21 cellular contexts compared by ENCODE assay signal in the genomic region with DNA sequence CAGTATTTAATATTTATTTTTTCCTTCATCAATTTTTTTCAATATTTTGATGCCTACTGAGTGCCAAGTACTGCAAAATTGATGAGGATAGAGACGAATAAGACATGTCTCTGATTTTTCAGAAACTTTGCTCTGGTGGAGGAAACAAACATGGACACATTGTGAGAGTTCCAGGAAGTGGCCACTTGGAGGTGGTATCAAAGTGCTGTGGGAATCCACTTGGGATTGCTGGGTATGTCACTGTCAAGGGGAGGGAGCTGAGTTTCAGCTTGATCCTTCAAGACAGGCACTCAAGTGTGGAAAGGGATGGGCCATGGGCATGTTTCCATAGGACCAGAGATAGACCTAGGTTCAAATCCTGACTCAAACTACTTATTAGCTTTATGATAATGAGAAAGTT. TPM values are rescaled to one million over a fixed set of nuclear protein-coding genes. Genes with fewer than 3 reads are reported as not detected.
A peak's percentile ranks its signal among the peaks of the same experiment; 100 is the strongest.
DNase-seq lines count a peak whose midpoint lies in the region; FAIRE-seq and TF ChIP-seq lines count a peak whose summit lies in the region.
"Had no signal": no experiment of that assay in that cellular context is flagged by ENCODE, and none has a peak within 500 bp of the region (broad histone marks: within the 10 kb centered on the region; RNA-seq: fewer than 3 reads in every experiment).

No MANE protein-coding gene starts in this region.

- POLR2A ChIA-PET in AG04450 (lab: Yijun Ruan, JAX) = no interaction called here

- no peak for FAIRE-seq in RCC 7860 (lab: Jason Lieb, UNC)
- FAIRE-seq: GM19239, TTC549 had no signal

- CTCF ChIA-PET in AG04450 (lab: Charles Lee) = no interaction called here

- DNase-seq in AG04450 (ENCODE audit: low read depth, low spot score) (no peak), H4 (ENCODE audit: low spot score) (peak; percentile 17), WERI-Rb-1 (peak; percentile 47), foreskin melanocyte (peak; percentile 10), RCC 7860 (ENCODE audit: low spot score) (no peak), SW 1271 (lab: John Stamatoyannopoulos, UW) (no peak), amniotic stem cell (lab: John Stamatoyannopoulos, UW) (no peak)
- no peak for DNase-seq in activated effector memory CD4-positive, alpha-beta T cell treated with Interleukin-2 at 50 U/mL for 16 hours
- DNase-seq: activated CD4-positive, alpha-beta T cell treated with anti-CD3 and anti-CD28 coated beads for 4 hours; activated naive CD8-positive, alpha-beta T cell treated with anti-CD3 and anti-CD28 coated beads, Interleukin-2, amount 50 U/mL, for 24 hours; esophagus squamous epithelium; GOT3; heart left ventricle; NCI-H1694; NCI-H345; occipital lobe had no signal

- peak; percentile 23 for TF ChIP-seq CTCF in AG04450 (IDR thresholded peaks at IDR 0.05; ENCODE audit: low read depth, low read length)
- TF ChIP-seq CTCF in WERI-Rb-1 (IDR thresholded peaks at IDR 0.05; ENCODE audit: low read depth, low read length) = peak; percentile 56

- peaks cover 4% of the 10 kb centered on the region for H3K27me3 ChIP-seq in AG04450 (ENCODE audit: control insufficient read depth, insufficient read depth, low read length)
- no peaks in the 10 kb centered on the region for H3K27me3 ChIP-seq in WERI-Rb-1 (ENCODE audit: insufficient read depth, low read depth, severe bottlenecking)
- H3K27me3 ChIP-seq: esophagus squamous epithelium, right atrium auricular region had no signal

- H3K36me3 ChIP-seq in WERI-Rb-1 = no peaks in the 10 kb centered on the region
- H3K36me3 ChIP-seq: cardiac muscle cell, esophagus squamous epithelium, heart left ventricle, right atrium auricular region, thoracic aorta had no signal

- H3K4me3 ChIP-seq in AG04450 (ENCODE audit: low read depth, low read length) (no peak overlapping the region), WERI-Rb-1 (ENCODE audit: low read depth, low read length) (no peak overlapping the region)
- H3K4me3 ChIP-seq: cardiac muscle cell, esophagus squamous epithelium, heart left ventricle, right atrium auricular region, thoracic aorta had no signal

- no peaks in the 10 kb centered on the region for H3K9me3 ChIP-seq in AG04450 (ENCODE audit: control insufficient read depth, insufficient read depth, low read length)
- no peaks in the 10 kb centered on the region for H3K9me3 ChIP-seq in WERI-Rb-1 (ENCODE audit: severe bottlenecking)
- H3K9me3 ChIP-seq: esophagus squamous epithelium, heart left ventricle, right atrium auricular region, thoracic aorta had no signal

- no peak overlapping the region for H3K27ac ChIP-seq in AG04450 (ENCODE audit: low read depth, low read length)
- no peak overlapping the region for H3K27ac ChIP-seq in WERI-Rb-1
- H3K27ac ChIP-seq: cardiac muscle cell, esophagus squamous epithelium, heart left ventricle, right atrium auricular region, thoracic aorta had no signal

RNA-seq across cellular contexts. Expression of gene ABCC10, which starts 24.5 kb away (rescaled TPM):
- polyA plus RNA-seq in AG04450 (2011; rRNA removed) = 10.6 and 12.0 TPM in 2 replicates
- polyA minus RNA-seq in AG04450 (2011; rRNA and poly(A)+ RNA removed) = 13.7 and 15.7 TPM in 2 replicates
- total RNA-seq in H4 (2014; rRNA removed; shearing (Covaris generic)) = 6.9 and 11.7 TPM in 2 replicates

RNA-seq across cellular contexts. Expression of gene ZNF318, which starts 33.4 kb away (rescaled TPM):
- 12.5 and 14.9 TPM in 2 replicates for polyA plus RNA-seq in AG04450 (2011; rRNA removed)
- polyA minus RNA-seq in AG04450 (2011; rRNA and poly(A)+ RNA removed) = 26.5 and 27.6 TPM in 2 replicates
- total RNA-seq in H4 (2014; rRNA removed; shearing (Covaris generic)) = 4.7 and 7.5 TPM in 2 replicates

RNA-seq across cellular contexts. Expression of gene DLK2, which starts 52.5 kb away (rescaled TPM):
- 0.62 and 0.86 TPM in 2 replicates for polyA plus RNA-seq in AG04450 (2011; rRNA removed)
- 0.26 and 0.97 TPM in 2 replicates for polyA minus RNA-seq in AG04450 (2011; rRNA and poly(A)+ RNA removed)
- total RNA-seq in H4 (2014; rRNA removed; shearing (Covaris generic)) = 12.6 and 13.7 TPM in 2 replicates
- total RNA-seq: thoracic aorta had no signal

Comparison
In these comparisons a context has a peak if more than half of its experiments do, and no peak if none do; other contexts are left out.
1. DNase-seq: peak in H4 (single experiment), WERI-Rb-1 (single experiment) and foreskin melanocyte (single experiment); none in AG04450 (single experiment), RCC 7860 (single experiment), SW 1271 (0 of 2), amniotic stem cell (single experiment) and activated effector memory CD4-positive, alpha-beta T cell treated with Interleukin-2 at 50 U/mL for 16 hours (single experiment).